1 cellular context compared by ENCODE assay signal in the genomic region with DNA sequence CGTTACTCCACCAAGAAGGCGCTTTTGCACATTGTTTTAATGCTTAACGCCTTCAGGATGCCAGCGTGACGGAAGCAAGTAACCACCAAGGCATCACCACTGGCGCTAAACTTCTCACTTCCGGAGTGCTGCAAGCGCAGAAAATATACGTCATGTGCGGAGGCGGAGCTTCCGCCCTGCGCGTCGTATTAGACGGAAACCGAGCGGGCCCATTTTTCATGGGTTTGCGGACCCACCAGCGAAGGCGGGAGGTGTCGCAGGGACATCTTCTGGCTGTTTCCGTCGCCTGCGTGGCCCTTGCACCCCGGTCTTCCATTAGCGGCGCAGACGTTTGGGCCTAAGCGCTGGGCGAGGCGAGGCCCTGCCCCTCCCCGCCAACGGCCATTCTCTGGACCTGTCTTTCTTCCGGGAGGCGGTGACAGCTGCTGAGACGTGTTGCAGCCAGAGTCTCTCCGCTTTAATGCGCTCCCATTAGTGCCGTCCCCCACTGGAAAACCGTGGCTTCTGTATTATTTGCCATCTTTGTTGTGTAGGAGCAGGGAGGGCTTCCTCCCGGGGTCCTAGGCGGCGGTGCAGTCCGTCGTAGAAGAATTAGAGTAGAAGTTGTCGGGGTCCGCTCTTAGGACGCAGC.
TF ChIP-seq lines count a peak whose summit lies in the region.

A gene (plus strand): TSS at position 403 of the 631 bp plus-strand sequence. CDS start 235 bp downstream, outside the sequence.

TF ChIP-seq in HepG2, 621 proteins besides CTCF, POLR2A, EP300 and RAD21 (continued from another document and continues in another):
- TF ChIP-seq NFIB (CRISPR knock-in tag; IDR thresholded peaks at IDR 0.05; ENCODE audit: borderline replicate concordance) (no peak), MTF1 (CRISPR knock-in tag; IDR thresholded peaks at IDR 0.05) (0 out of 2 replicates have a peak, but pooled peaks have one; percentile 39), KLF13 (CRISPR knock-in tag; IDR thresholded peaks at IDR 0.05) (no peak), ZNF274 (CRISPR knock-in tag; IDR thresholded peaks at IDR 0.05) (peak; percentile 58; the same call in 1 of the 2 replicates), MAFF (IDR thresholded peaks at IDR 0.05; ENCODE audit: low read depth, low read length) (no peak), DNMT1 (CRISPR knock-in tag; IDR thresholded peaks at IDR 0.05) (no peak), CREB1 (IDR thresholded peaks at IDR 0.05) (peak; percentile 97), CREB1 (CRISPR knock-in tag; IDR thresholded peaks at IDR 0.05) (peak; percentile 100), PHF5A (CRISPR knock-in tag; IDR thresholded peaks at IDR 0.05; ENCODE audit: low read depth, unreplicated experiment) (peak; percentile 87), RAD51 (IDR thresholded peaks at IDR 0.05; ENCODE audit: borderline replicate concordance) (no peak)
- TF ChIP-seq, protein P1, sequence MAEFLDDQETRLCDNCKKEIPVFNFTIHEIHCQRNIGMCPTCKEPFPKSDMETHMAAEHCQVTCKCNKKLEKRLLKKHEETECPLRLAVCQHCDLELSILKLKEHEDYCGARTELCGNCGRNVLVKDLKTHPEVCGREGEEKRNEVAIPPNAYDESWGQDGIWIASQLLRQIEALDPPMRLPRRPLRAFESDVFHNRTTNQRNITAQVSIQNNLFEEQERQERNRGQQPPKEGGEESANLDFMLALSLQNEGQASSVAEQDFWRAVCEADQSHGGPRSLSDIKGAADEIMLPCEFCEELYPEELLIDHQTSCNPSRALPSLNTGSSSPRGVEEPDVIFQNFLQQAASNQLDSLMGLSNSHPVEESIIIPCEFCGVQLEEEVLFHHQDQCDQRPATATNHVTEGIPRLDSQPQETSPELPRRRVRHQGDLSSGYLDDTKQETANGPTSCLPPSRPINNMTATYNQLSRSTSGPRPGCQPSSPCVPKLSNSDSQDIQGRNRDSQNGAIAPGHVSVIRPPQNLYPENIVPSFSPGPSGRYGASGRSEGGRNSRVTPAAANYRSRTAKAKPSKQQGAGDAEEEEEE (CRISPR knock-in tag; IDR thresholded peaks at IDR 0.05; ENCODE audit: borderline replicate concordance), result no peak; the same call in 1 of the 2 replicates
- TF ChIP-seq, protein P2, sequence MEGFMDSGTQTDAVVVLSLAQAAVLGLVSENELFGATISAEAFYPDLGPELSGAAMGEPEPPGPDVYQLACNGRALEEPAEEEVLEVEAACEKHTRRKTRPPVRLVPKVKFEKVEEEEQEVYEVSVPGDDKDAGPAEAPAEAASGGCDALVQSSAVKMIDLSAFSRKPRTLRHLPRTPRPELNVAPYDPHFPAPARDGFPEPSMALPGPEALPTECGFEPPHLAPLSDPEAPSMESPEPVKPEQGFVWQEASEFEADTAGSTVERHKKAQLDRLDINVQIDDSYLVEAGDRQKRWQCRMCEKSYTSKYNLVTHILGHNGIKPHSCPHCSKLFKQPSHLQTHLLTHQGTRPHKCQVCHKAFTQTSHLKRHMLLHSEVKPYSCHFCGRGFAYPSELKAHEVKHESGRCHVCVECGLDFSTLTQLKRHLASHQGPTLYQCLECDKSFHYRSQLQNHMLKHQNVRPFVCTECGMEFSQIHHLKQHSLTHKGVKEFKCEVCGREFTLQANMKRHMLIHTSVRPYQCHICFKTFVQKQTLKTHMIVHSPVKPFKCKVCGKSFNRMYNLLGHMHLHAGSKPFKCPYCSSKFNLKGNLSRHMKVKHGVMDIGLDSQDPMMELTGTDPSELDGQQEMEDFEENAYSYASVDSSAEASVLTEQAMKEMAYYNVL (CRISPR knock-in tag; IDR thresholded peaks at IDR 0.05; ENCODE audit: borderline replicate concordance), result peak; percentile 83; the same call in 1 of the 2 replicates
- TF ChIP-seq, protein P3, sequence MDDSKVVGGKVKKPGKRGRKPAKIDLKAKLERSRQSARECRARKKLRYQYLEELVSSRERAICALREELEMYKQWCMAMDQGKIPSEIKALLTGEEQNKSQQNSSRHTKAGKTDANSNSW (CRISPR knock-in tag; IDR thresholded peaks at IDR 0.05; ENCODE audit: borderline replicate concordance), result no peak; the same call in 1 of the 2 replicates
- TF ChIP-seq, protein P4, sequence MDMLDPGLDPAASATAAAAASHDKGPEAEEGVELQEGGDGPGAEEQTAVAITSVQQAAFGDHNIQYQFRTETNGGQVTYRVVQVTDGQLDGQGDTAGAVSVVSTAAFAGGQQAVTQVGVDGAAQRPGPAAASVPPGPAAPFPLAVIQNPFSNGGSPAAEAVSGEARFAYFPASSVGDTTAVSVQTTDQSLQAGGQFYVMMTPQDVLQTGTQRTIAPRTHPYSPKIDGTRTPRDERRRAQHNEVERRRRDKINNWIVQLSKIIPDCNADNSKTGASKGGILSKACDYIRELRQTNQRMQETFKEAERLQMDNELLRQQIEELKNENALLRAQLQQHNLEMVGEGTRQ (IDR thresholded peaks at IDR 0.05; ENCODE audit: low read depth, low read length), result no peak
- TF ChIP-seq, protein P4 (CRISPR knock-in tag; IDR thresholded peaks at IDR 0.05; ENCODE audit: borderline replicate concordance), result peak; percentile 43; the same call in 1 of the 2 replicates
- TF ChIP-seq, protein P5, sequence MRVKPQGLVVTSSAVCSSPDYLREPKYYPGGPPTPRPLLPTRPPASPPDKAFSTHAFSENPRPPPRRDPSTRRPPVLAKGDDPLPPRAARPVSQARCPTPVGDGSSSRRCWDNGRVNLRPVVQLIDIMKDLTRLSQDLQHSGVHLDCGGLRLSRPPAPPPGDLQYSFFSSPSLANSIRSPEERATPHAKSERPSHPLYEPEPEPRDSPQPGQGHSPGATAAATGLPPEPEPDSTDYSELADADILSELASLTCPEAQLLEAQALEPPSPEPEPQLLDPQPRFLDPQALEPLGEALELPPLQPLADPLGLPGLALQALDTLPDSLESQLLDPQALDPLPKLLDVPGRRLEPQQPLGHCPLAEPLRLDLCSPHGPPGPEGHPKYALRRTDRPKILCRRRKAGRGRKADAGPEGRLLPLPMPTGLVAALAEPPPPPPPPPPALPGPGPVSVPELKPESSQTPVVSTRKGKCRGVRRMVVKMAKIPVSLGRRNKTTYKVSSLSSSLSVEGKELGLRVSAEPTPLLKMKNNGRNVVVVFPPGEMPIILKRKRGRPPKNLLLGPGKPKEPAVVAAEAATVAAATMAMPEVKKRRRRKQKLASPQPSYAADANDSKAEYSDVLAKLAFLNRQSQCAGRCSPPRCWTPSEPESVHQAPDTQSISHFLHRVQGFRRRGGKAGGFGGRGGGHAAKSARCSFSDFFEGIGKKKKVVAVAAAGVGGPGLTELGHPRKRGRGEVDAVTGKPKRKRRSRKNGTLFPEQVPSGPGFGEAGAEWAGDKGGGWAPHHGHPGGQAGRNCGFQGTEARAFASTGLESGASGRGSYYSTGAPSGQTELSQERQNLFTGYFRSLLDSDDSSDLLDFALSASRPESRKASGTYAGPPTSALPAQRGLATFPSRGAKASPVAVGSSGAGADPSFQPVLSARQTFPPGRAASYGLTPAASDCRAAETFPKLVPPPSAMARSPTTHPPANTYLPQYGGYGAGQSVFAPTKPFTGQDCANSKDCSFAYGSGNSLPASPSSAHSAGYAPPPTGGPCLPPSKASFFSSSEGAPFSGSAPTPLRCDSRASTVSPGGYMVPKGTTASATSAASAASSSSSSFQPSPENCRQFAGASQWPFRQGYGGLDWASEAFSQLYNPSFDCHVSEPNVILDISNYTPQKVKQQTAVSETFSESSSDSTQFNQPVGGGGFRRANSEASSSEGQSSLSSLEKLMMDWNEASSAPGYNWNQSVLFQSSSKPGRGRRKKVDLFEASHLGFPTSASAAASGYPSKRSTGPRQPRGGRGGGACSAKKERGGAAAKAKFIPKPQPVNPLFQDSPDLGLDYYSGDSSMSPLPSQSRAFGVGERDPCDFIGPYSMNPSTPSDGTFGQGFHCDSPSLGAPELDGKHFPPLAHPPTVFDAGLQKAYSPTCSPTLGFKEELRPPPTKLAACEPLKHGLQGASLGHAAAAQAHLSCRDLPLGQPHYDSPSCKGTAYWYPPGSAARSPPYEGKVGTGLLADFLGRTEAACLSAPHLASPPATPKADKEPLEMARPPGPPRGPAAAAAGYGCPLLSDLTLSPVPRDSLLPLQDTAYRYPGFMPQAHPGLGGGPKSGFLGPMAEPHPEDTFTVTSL (CRISPR knock-in tag; IDR thresholded peaks at IDR 0.05; ENCODE audit: borderline replicate concordance), result no peak
- TF ChIP-seq, protein P6, sequence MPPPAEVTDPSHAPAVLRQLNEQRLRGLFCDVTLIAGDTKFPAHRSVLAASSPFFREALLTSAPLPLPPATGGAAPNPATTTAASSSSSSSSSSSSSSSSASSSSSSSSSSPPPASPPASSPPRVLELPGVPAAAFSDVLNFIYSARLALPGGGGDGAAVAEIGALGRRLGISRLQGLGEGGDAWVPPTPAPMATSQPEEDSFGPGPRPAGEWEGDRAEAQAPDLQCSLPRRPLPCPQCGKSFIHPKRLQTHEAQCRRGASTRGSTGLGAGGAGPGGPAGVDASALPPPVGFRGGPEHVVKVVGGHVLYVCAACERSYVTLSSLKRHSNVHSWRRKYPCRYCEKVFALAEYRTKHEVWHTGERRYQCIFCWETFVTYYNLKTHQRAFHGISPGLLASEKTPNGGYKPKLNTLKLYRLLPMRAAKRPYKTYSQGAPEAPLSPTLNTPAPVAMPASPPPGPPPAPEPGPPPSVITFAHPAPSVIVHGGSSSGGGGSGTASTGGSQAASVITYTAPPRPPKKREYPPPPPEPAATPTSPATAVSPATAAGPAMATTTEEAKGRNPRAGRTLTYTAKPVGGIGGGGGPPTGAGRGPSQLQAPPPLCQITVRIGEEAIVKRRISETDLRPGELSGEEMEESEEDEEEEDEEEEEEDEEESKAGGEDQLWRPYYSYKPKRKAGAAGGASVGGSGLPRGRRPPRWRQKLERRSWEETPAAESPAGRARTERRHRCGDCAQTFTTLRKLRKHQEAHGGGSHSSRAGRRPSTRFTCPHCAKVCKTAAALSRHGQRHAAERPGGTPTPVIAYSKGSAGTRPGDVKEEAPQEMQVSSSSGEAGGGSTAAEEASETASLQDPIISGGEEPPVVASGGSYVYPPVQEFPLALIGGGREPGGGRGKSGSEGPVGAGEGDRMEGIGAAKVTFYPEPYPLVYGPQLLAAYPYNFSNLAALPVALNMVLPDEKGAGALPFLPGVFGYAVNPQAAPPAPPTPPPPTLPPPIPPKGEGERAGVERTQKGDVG (CRISPR knock-in tag; IDR thresholded peaks at IDR 0.05; ENCODE audit: borderline replicate concordance), result peak; percentile 81; the same call in 1 of the 2 replicates
- TF ChIP-seq, protein P7, sequence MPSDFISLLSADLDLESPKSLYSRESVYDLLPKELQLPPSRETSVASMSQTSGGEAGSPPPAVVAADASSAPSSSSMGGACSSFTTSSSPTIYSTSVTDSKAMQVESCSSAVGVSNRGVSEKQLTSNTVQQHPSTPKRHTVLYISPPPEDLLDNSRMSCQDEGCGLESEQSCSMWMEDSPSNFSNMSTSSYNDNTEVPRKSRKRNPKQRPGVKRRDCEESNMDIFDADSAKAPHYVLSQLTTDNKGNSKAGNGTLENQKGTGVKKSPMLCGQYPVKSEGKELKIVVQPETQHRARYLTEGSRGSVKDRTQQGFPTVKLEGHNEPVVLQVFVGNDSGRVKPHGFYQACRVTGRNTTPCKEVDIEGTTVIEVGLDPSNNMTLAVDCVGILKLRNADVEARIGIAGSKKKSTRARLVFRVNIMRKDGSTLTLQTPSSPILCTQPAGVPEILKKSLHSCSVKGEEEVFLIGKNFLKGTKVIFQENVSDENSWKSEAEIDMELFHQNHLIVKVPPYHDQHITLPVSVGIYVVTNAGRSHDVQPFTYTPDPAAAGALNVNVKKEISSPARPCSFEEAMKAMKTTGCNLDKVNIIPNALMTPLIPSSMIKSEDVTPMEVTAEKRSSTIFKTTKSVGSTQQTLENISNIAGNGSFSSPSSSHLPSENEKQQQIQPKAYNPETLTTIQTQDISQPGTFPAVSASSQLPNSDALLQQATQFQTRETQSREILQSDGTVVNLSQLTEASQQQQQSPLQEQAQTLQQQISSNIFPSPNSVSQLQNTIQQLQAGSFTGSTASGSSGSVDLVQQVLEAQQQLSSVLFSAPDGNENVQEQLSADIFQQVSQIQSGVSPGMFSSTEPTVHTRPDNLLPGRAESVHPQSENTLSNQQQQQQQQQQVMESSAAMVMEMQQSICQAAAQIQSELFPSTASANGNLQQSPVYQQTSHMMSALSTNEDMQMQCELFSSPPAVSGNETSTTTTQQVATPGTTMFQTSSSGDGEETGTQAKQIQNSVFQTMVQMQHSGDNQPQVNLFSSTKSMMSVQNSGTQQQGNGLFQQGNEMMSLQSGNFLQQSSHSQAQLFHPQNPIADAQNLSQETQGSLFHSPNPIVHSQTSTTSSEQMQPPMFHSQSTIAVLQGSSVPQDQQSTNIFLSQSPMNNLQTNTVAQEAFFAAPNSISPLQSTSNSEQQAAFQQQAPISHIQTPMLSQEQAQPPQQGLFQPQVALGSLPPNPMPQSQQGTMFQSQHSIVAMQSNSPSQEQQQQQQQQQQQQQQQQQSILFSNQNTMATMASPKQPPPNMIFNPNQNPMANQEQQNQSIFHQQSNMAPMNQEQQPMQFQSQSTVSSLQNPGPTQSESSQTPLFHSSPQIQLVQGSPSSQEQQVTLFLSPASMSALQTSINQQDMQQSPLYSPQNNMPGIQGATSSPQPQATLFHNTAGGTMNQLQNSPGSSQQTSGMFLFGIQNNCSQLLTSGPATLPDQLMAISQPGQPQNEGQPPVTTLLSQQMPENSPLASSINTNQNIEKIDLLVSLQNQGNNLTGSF (CRISPR knock-in tag; IDR thresholded peaks at IDR 0.05), result peak; percentile 53; the same call in 1 of the 2 replicates
- TF ChIP-seq, protein P8, sequence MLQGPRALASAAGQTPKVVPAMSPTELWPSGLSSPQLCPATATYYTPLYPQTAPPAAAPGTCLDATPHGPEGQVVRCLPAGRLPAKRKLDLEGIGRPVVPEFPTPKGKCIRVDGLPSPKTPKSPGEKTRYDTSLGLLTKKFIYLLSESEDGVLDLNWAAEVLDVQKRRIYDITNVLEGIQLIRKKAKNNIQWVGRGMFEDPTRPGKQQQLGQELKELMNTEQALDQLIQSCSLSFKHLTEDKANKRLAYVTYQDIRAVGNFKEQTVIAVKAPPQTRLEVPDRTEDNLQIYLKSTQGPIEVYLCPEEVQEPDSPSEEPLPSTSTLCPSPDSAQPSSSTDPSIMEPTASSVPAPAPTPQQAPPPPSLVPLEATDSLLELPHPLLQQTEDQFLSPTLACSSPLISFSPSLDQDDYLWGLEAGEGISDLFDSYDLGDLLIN (CRISPR knock-in tag; IDR thresholded peaks at IDR 0.05; ENCODE audit: borderline replicate concordance), result no peak
- TF ChIP-seq, protein P9, sequence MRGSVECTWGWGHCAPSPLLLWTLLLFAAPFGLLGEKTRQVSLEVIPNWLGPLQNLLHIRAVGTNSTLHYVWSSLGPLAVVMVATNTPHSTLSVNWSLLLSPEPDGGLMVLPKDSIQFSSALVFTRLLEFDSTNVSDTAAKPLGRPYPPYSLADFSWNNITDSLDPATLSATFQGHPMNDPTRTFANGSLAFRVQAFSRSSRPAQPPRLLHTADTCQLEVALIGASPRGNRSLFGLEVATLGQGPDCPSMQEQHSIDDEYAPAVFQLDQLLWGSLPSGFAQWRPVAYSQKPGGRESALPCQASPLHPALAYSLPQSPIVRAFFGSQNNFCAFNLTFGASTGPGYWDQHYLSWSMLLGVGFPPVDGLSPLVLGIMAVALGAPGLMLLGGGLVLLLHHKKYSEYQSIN (CRISPR knock-in tag; IDR thresholded peaks at IDR 0.05; ENCODE audit: borderline replicate concordance), result no peak
- TF ChIP-seq, protein P10, sequence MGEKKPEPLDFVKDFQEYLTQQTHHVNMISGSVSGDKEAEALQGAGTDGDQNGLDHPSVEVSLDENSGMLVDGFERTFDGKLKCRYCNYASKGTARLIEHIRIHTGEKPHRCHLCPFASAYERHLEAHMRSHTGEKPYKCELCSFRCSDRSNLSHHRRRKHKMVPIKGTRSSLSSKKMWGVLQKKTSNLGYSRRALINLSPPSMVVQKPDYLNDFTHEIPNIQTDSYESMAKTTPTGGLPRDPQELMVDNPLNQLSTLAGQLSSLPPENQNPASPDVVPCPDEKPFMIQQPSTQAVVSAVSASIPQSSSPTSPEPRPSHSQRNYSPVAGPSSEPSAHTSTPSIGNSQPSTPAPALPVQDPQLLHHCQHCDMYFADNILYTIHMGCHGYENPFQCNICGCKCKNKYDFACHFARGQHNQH (CRISPR knock-in tag; IDR thresholded peaks at IDR 0.05), result peak; percentile 95
